Comparison of ENCODE assay signal across 26 cellular contexts in genomic region chr2:127032601-127033000, GRCh38.
DNase-seq lines count a peak whose midpoint lies in the region; ATAC-seq, FAIRE-seq and TF ChIP-seq lines count a peak whose summit lies in the region.
"Had no signal": no experiment of that assay in that cellular context is flagged by ENCODE, and none has a peak within 500 bp of the region (broad histone marks: within the 10 kb centered on the region; RNA-seq: fewer than 3 reads in every experiment).

No MANE protein-coding gene starts in this region.

- intact Hi-C loops in MCF 10A (cut with micrococcal nuclease) (no loop called here), breast epithelium (cut with DNase I; ENCODE audit: low total_unique reads) (no loop called here), kidney (cut with DNase I) (no loop called here), right cardiac atrium (cut with DNase I) (no loop called here)

- peaks cover 14% of the 10 kb centered on the region for H3K4me1 Mint-ChIP-seq in MCF 10A (ENCODE audit: insufficient read depth, unreplicated experiment)
- H3K4me1 Mint-ChIP-seq in activated CD8-positive, alpha-beta T cell treated with anti-CD3 and anti-CD28 coated beads, Interleukin-2, amount 10 ng/mL, durations not matched to agents 7 days and 5 days (ENCODE audit: low read depth), result no peaks in the 10 kb centered on the region

- no peaks in the 10 kb centered on the region for H3K36me3 ChIP-seq in breast epithelium
- no peaks in the 10 kb centered on the region for H3K36me3 ChIP-seq in kidney (ENCODE audit: control insufficient read depth in 1 of 2, insufficient read depth in 2 of 2, low read length in 2 of 2)
- H3K36me3 ChIP-seq: heart right ventricle, upper lobe of left lung had no signal

- H3K27ac ChIP-seq in breast epithelium (no peak overlapping the region), kidney (ENCODE audit: low read depth in 2 of 2, low read length in 2 of 2) (no peak overlapping the region), right cardiac atrium (ENCODE audit: low read length) (no peak overlapping the region)
- H3K27ac ChIP-seq: C4-2B, heart right ventricle, upper lobe of left lung had no signal

- CTCF ChIA-PET in MCF 10A (lab: Yijun Ruan, JAX), result interaction anchor here (1.2 to 1.4 kb wide), 2 partner anchors 9 to 61 kb away, joined by 3 to 4 read pairs; no protein-coding TSS in a partner anchor
- CTCF ChIA-PET in activated CD8-positive, alpha-beta T cell treated with anti-CD3 and anti-CD28 coated beads, Interleukin-2, amount 10 ng/mL, durations not matched to agents 7 days and 5 days (lab: Charles Lee), result no interaction called here

- DNase-seq in MCF 10A (ENCODE audit: unreplicated experiment) (peak; percentile 30), breast epithelium (ENCODE audit: low spot score in 2 of 2) (no peak), M059J (ENCODE audit: low read depth) (peak; percentile 67), fibroblast of gingiva (ENCODE audit: low read depth) (peak; percentile 33), kidney (no peak), right cardiac atrium (no peak)
- no peak for DNase-seq in activated CD8-positive, alpha-beta T cell treated with anti-CD3 and anti-CD28 coated beads, Interleukin-2, amount 10 ng/mL, durations not matched to agents 7 days and 5 days
- no peak for DNase-seq in stimulated activated CD4-positive, alpha-beta T cell treated with anti-CD3 and anti-CD28 coated beads, Interleukin-2, amount 100 ng/mL, for 48 hours
- DNase-seq: activated CD4-positive, alpha-beta T cell treated with anti-CD3 and anti-CD28 coated beads, Interleukin-2, amount 50 U/mL, for 48 hours; activated naive CD4-positive, alpha-beta T cell treated with anti-CD3 and anti-CD28 coated beads, Interleukin-2, amount 10 ng/mL, durations not matched to agents 7 days and 5 days; activated T-cell treated with anti-CD3 and anti-CD28 coated beads, Interleukin-2, amount 50 U/mL, for 1 hour; effector memory CD8-positive, alpha-beta T cell; heart right ventricle; Kasumi-1; NCI-H1105 treated with DMSO at 0.1 percent for 48 hours; NCI-H2081; NCI-H446 treated with DMSO at 0.1 percent for 48 hours; retina; RPMI8226; SK-N-SH; stimulated activated CD4-positive, alpha-beta T cell treated with anti-CD3 and anti-CD28 coated beads, Interleukin-12 subunit alpha, Interleukin-12 subunit beta, amount 100 ng/mL, for 4 hours; upper lobe of left lung had no signal

- no peaks in the 10 kb centered on the region for H3K36me3 Mint-ChIP-seq in MCF 10A (ENCODE audit: insufficient read depth, unreplicated experiment)
- H3K36me3 Mint-ChIP-seq in activated CD8-positive, alpha-beta T cell treated with anti-CD3 and anti-CD28 coated beads, Interleukin-2, amount 10 ng/mL, durations not matched to agents 7 days and 5 days (ENCODE audit: low read depth), result no peaks in the 10 kb centered on the region
- H3K36me3 Mint-ChIP-seq: activated naive CD4-positive, alpha-beta T cell treated with anti-CD3 and anti-CD28 coated beads, Interleukin-2, amount 10 ng/mL, durations not matched to agents 7 days and 5 days had no signal

- no peak for TF ChIP-seq POLR2A in breast epithelium (IDR thresholded peaks at IDR 0.05)

- H3K9me3 Mint-ChIP-seq in MCF 10A (ENCODE audit: unreplicated experiment), result no peaks in the 10 kb centered on the region
- H3K9me3 Mint-ChIP-seq in activated CD8-positive, alpha-beta T cell treated with anti-CD3 and anti-CD28 coated beads, Interleukin-2, amount 10 ng/mL, durations not matched to agents 7 days and 5 days (ENCODE audit: insufficient read depth), result no peaks in the 10 kb centered on the region
- H3K9me3 Mint-ChIP-seq: activated naive CD4-positive, alpha-beta T cell treated with anti-CD3 and anti-CD28 coated beads, Interleukin-2, amount 10 ng/mL, durations not matched to agents 7 days and 5 days; effector memory CD8-positive, alpha-beta T cell; T-helper 2 cell treated with Interferon-gamma antibody and Interleukin-4, amounts not matched to agents 5 μg/mL and 100 μg/mL, for 36 hours had no signal

- FAIRE-seq in kidney (lab: Jason Lieb, UNC), result no peak
- FAIRE-seq: A204.1, G401.6 had no signal

- TF ChIP-seq CTCF in MCF 10A (IDR thresholded peaks at IDR 0.05; ENCODE audit: unreplicated experiment) (no peak), breast epithelium (IDR thresholded peaks at IDR 0.05) (no peak), kidney (IDR thresholded peaks at IDR 0.05; ENCODE audit: borderline replicate concordance, extremely low read depth, insufficient read depth) (no peak)

- H3K4me3 ChIP-seq in breast epithelium, result no peak overlapping the region
- H3K4me3 ChIP-seq in kidney (ENCODE audit: low read length in 2 of 2), result no peak overlapping the region
- H3K4me3 ChIP-seq in right cardiac atrium (ENCODE audit: low read length), result no peak overlapping the region
- H3K4me3 ChIP-seq: heart right ventricle, upper lobe of left lung had no signal

- no TSS peak for BruUV-seq in MCF 10A (replicated peaks; lab: Mats Ljungman, UMichigan)

- H3K4me1 ChIP-seq in breast epithelium, result no peaks in the 10 kb centered on the region
- peaks cover 0 to 4% of the 10 kb centered on the region in 2 donors for H3K4me1 ChIP-seq in kidney (ENCODE audit: control insufficient read depth in 1 of 2, insufficient read depth in 1 of 2, low read depth in 1 of 2, low read length in 2 of 2)
- no peaks in the 10 kb centered on the region for H3K4me1 ChIP-seq in right cardiac atrium (ENCODE audit: control insufficient read depth, insufficient read depth, low read length)
- H3K4me1 ChIP-seq: heart right ventricle, upper lobe of left lung had no signal

- H3K4me3 Mint-ChIP-seq in MCF 10A (ENCODE audit: unreplicated experiment), result no peak overlapping the region
- H3K4me3 Mint-ChIP-seq in activated CD8-positive, alpha-beta T cell treated with anti-CD3 and anti-CD28 coated beads, Interleukin-2, amount 10 ng/mL, durations not matched to agents 7 days and 5 days, result no peak overlapping the region
- H3K4me3 Mint-ChIP-seq: activated naive CD4-positive, alpha-beta T cell treated with anti-CD3 and anti-CD28 coated beads, Interleukin-2, amount 10 ng/mL, durations not matched to agents 7 days and 5 days; effector memory CD8-positive, alpha-beta T cell; T-helper 2 cell treated with Interferon-gamma antibody and Interleukin-4, amounts not matched to agents 5 μg/mL and 100 μg/mL, for 36 hours had no signal

- no peaks in the 10 kb centered on the region for H3K27me3 Mint-ChIP-seq in MCF 10A (ENCODE audit: insufficient read depth, unreplicated experiment)
- peaks cover 19% of the 10 kb centered on the region for H3K27me3 Mint-ChIP-seq in activated CD8-positive, alpha-beta T cell treated with anti-CD3 and anti-CD28 coated beads, Interleukin-2, amount 10 ng/mL, durations not matched to agents 7 days and 5 days (ENCODE audit: low read depth)

- 83% methylated on average over 3 of the region's 3 CpGs for WGBS in right cardiac atrium

- H3K27ac Mint-ChIP-seq in MCF 10A (ENCODE audit: low read depth, unreplicated experiment), result no peak overlapping the region
- H3K27ac Mint-ChIP-seq in activated CD8-positive, alpha-beta T cell treated with anti-CD3 and anti-CD28 coated beads, Interleukin-2, amount 10 ng/mL, durations not matched to agents 7 days and 5 days, result no peak overlapping the region
- H3K27ac Mint-ChIP-seq: activated naive CD4-positive, alpha-beta T cell treated with anti-CD3 and anti-CD28 coated beads, Interleukin-2, amount 10 ng/mL, durations not matched to agents 7 days and 5 days; effector memory CD8-positive, alpha-beta T cell; T-helper 2 cell treated with Interferon-gamma antibody and Interleukin-4, amounts not matched to agents 5 μg/mL and 100 μg/mL, for 36 hours had no signal

- H3K27me3 ChIP-seq in breast epithelium (peaks cover 0 to 4% of the 10 kb centered on the region in 2 donors), right cardiac atrium (ENCODE audit: control insufficient read depth, insufficient read depth) (no peaks in the 10 kb centered on the region)
- H3K27me3 ChIP-seq: upper lobe of left lung had no signal

- H3K9me3 ChIP-seq in breast epithelium, result no peaks in the 10 kb centered on the region
- H3K9me3 ChIP-seq in kidney (ENCODE audit: control insufficient read depth in 1 of 2, low read length in 2 of 2), result no peaks in the 10 kb centered on the region
- no peaks in the 10 kb centered on the region for H3K9me3 ChIP-seq in right cardiac atrium (ENCODE audit: control insufficient read depth, low read length)
- H3K9me3 ChIP-seq: heart right ventricle, SK-N-SH, upper lobe of left lung had no signal

- no peak for ATAC-seq in activated CD8-positive, alpha-beta T cell treated with anti-CD3 and anti-CD28 coated beads, Interleukin-2, amount 10 ng/mL, durations not matched to agents 7 days and 5 days
- ATAC-seq in right cardiac atrium, result no peak
- ATAC-seq: effector memory CD8-positive, alpha-beta T cell; heart right ventricle had no signal

- no peak overlapping the region for H3K9ac ChIP-seq in kidney (ENCODE audit: low read length in 2 of 2)
- H3K9ac ChIP-seq: SK-N-SH had no signal

- POLR2A ChIA-PET in MCF 10A (lab: Yijun Ruan, JAX), result interaction anchor here (1.3 kb wide), 1 partner anchor 11 kb away, joined by 4 read pairs; no protein-coding TSS in a partner anchor
- POLR2A ChIA-PET in activated CD8-positive, alpha-beta T cell treated with anti-CD3 and anti-CD28 coated beads, Interleukin-2, amount 10 ng/mL, durations not matched to agents 7 days and 5 days (lab: Charles Lee), result no interaction called here

Comparison
In these comparisons a context has a peak if more than half of its experiments do, and no peak if none do; other contexts are left out.
1. DNase-seq: peak in MCF 10A (single experiment), M059J (single experiment) and fibroblast of gingiva (single experiment); none in breast epithelium (0 of 2), kidney (single experiment), activated CD8-positive, alpha-beta T cell treated with anti-CD3 and anti-CD28 coated beads, Interleukin-2, amount 10 ng/mL, durations not matched to agents 7 days and 5 days (single experiment), right cardiac atrium (0 of 3) and stimulated activated CD4-positive, alpha-beta T cell treated with anti-CD3 and anti-CD28 coated beads, Interleukin-2, amount 100 ng/mL, for 48 hours (0 of 2).